22 cellular contexts compared by ENCODE assay signal in genomic region chr9:72217306-72217842, GRCh38.
DNase-seq lines count a peak whose midpoint lies in the region; TF ChIP-seq lines count a peak whose summit lies in the region.
"Had no signal": no experiment of that assay in that cellular context is flagged by ENCODE, and none has a peak within 500 bp of the region (broad histone marks: within the 10 kb centered on the region; RNA-seq: fewer than 3 reads in every experiment).

No MANE protein-coding gene starts in this region.

- H3K4me3 ChIP-seq in breast epithelium (no peak overlapping the region), colonic mucosa (no peak overlapping the region)
- H3K4me3 ChIP-seq: K562, SJSA1 had no signal

- no peak overlapping the region for H3K27ac ChIP-seq in breast epithelium
- H3K27ac ChIP-seq in VCaP: peak overlapping the region; percentile 51
- peak overlapping the region; percentile 35 for H3K27ac ChIP-seq in colonic mucosa
- H3K27ac ChIP-seq: SJSA1 had no signal

- H3K4me1 Mint-ChIP-seq in MCF 10A (ENCODE audit: insufficient read depth, unreplicated experiment): peaks cover 6% of the 10 kb centered on the region

- no peaks in the 10 kb centered on the region for H3K9me3 Mint-ChIP-seq in MCF 10A (ENCODE audit: unreplicated experiment)
- H3K9me3 Mint-ChIP-seq: CD8-positive, alpha-beta T cell had no signal

- H3K4me3 Mint-ChIP-seq in MCF 10A (ENCODE audit: unreplicated experiment): no peak overlapping the region
- H3K4me3 Mint-ChIP-seq: CD8-positive, alpha-beta T cell had no signal

- H3K9me3 ChIP-seq in breast epithelium: no peaks in the 10 kb centered on the region
- no peaks in the 10 kb centered on the region for H3K9me3 ChIP-seq in colonic mucosa
- H3K9me3 ChIP-seq: SJSA1 had no signal

- no peak for TF ChIP-seq POLR2A in breast epithelium (IDR thresholded peaks at IDR 0.05)

- no peaks in the 10 kb centered on the region for H3K36me3 Mint-ChIP-seq in MCF 10A (ENCODE audit: insufficient read depth, unreplicated experiment)
- H3K36me3 Mint-ChIP-seq: CD8-positive, alpha-beta T cell had no signal

- H3K4me1 ChIP-seq in breast epithelium (no peaks in the 10 kb centered on the region), colonic mucosa (no peaks in the 10 kb centered on the region)
- H3K4me1 ChIP-seq: SJSA1 had no signal

- H3K27me3 ChIP-seq in breast epithelium (no peaks in the 10 kb centered on the region), colonic mucosa (no peaks in the 10 kb centered on the region)
- H3K27me3 ChIP-seq: SJSA1 had no signal

- BruUV-seq in MCF 10A (replicated peaks; lab: Mats Ljungman, UMichigan): no TSS peak

- H3K9ac ChIP-seq in colonic mucosa (ENCODE audit: low read depth in 2 of 2, low read length in 2 of 2): no peak overlapping the region

- no peak overlapping the region for H3K27ac Mint-ChIP-seq in MCF 10A (ENCODE audit: low read depth, unreplicated experiment)
- H3K27ac Mint-ChIP-seq: CD8-positive, alpha-beta T cell had no signal

- intact Hi-C loops in MCF 10A (cut with micrococcal nuclease) (no loop called here), breast epithelium (cut with DNase I; ENCODE audit: low total_unique reads) (no loop called here), colonic mucosa (cut with DNase I) (no loop called here)

- H3K27me3 Mint-ChIP-seq in MCF 10A (ENCODE audit: insufficient read depth, unreplicated experiment): peaks cover 26% of the 10 kb centered on the region

- POLR2A ChIA-PET in MCF 10A (lab: Yijun Ruan, JAX): no interaction called here

- no peaks in the 10 kb centered on the region for H3K36me3 ChIP-seq in breast epithelium
- H3K36me3 ChIP-seq in colonic mucosa: no peaks in the 10 kb centered on the region
- H3K36me3 ChIP-seq: SJSA1 had no signal

- TF ChIP-seq CTCF in MCF 10A (IDR thresholded peaks at IDR 0.05; ENCODE audit: unreplicated experiment) (no peak), breast epithelium (IDR thresholded peaks at IDR 0.05) (no peak), VCaP (conservative IDR thresholded peaks at IDR 0.05) (no peak), colonic mucosa (IDR thresholded peaks at IDR 0.05) (no peak)

- CTCF ChIA-PET in MCF 10A (lab: Yijun Ruan, JAX): interaction anchor here (0.5 to 3.0 kb wide), 7 partner anchors 9 to 604 kb away, joined by 3 to 12 read pairs (median 4); no protein-coding TSS in a partner anchor

- DNase-seq in MCF 10A (ENCODE audit: unreplicated experiment) (peak; percentile 16), breast epithelium (ENCODE audit: low spot score in 2 of 2) (no peak), colonic mucosa (no peak), non-pigmented ciliary epithelial cell (ENCODE audit: low read depth) (peak; percentile 9), medulla oblongata (ENCODE audit: extremely low spot score) (no peak), superior temporal gyrus (ENCODE audit: extremely low spot score) (no peak), T-helper 9 cell (no peak)
- DNase-seq: 8988T; AML-193; C1 segment of cervical spinal cord; CD8-positive, alpha-beta T cell; EL; GF-D8; H7; NCI-H1092 treated with DMSO at 0.1 percent for 48 hours; NCI-H1436 treated with DMSO at 0.1 percent for 48 hours; NCI-H2029 treated with DMSO at 0.1 percent for 48 hours; NCI-H226; NCI-H524 had no signal

Comparison
In these comparisons a context has a peak if more than half of its experiments do, and no peak if none do; other contexts are left out.
1. DNase-seq: peak in MCF 10A (single experiment) and non-pigmented ciliary epithelial cell (single experiment); none in breast epithelium (0 of 2), colonic mucosa (single experiment), medulla oblongata (single experiment), superior temporal gyrus (single experiment) and T-helper 9 cell (single experiment).
2. H3K27ac ChIP-seq: peak in VCaP (single experiment) and colonic mucosa (single experiment); none in breast epithelium (0 of 2).